In genomic region chr2:227765788-227766187, GRCh38 we compare ENCODE assay signal across 1 cellular context.
TF ChIP-seq lines count a peak whose summit lies in the region.

No MANE protein-coding gene starts in this region.

TF ChIP-seq in IMR-90, 13 proteins besides CTCF, POLR2A, EP300 and RAD21:
- TF ChIP-seq CEBPB (IDR thresholded peaks at IDR 0.05; ENCODE audit: low read depth, low read length) (no peak), BHLHE40 (IDR thresholded peaks at IDR 0.05; ENCODE audit: low read depth, low read length) (no peak), SMC3 (IDR thresholded peaks at IDR 0.05; ENCODE audit: low read depth, low read length) (no peak), MXI1 (IDR thresholded peaks at IDR 0.05; ENCODE audit: borderline replicate concordance, low read depth, low read length) (no peak), USF2 (IDR thresholded peaks at IDR 0.05; ENCODE audit: low read depth, low read length) (no peak), RFX5 (IDR thresholded peaks at IDR 0.05; ENCODE audit: low read depth, low read length) (no peak), CHD1 (IDR thresholded peaks at IDR 0.05; ENCODE audit: low read depth, low read length) (no peak)
